ENCODE assay signal across 8 cellular contexts in the genomic region with DNA sequence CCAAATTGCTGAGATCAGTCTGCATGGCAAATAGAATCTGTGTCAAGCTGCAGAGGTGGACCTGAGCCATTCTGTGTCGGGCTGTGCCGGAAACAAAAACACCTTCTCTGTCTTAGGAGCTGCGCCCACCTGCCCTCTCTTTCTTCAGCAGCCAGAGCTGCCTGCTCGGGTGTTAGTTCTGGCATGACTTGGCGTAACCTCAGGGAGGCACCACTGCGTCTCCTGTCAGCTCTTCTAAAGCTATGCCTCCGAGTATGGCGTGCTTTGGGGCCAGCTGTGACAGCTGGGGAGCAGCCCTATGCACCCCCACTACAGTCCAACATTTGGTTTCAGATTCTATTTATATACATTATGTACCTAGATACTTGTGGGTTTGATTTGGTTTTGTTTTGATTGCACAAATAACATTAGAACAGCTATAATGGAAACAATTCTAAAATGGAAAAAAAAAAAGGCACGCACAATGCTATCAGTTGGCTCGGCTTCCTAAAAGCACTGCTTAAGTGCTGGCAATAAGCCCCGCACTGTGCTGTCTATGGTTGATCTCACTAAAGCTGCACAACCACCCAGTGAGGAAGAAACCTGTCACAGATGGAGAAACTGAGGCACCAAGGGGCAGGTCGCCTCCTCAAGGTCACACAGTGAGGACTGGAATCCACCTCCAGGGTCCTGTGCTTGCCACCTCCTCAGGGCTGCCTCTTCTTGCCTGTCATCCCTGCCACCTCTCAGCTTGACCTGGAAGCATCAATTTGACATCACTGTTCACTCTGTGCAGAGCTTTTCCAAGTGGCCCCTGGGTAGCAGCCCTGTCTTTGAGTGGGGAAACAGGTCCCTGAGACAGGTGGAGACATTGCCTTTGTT. TPM values are rescaled to one million over a fixed set of nuclear protein-coding genes. Genes with fewer than 3 reads are reported as not detected.
DNase-seq lines count a peak whose midpoint lies in the region; ATAC-seq and TF ChIP-seq lines count a peak whose summit lies in the region.

No MANE protein-coding gene starts in this region.

- H3K9me3 Mint-ChIP-seq in osteocyte (ENCODE audit: unreplicated experiment), result no peaks in the 10 kb centered on the region

- peaks cover 5% of the 10 kb centered on the region for H3K27me3 Mint-ChIP-seq in osteocyte (ENCODE audit: unreplicated experiment)

- 6 to 14% (median 8%) methylated on average over 12 of the region's 12 CpGs for WGBS in ovary, 3 donors

- peak; percentile 92 for ATAC-seq in HG03025 (IDR thresholded peaks at IDR 0.05; ENCODE audit: low FRiP score, unreplicated experiment)

- no peaks in the 10 kb centered on the region for H3K36me3 Mint-ChIP-seq in osteocyte (ENCODE audit: unreplicated experiment)

- no peaks in the 10 kb centered on the region for H3K27me3 ChIP-seq in dorsolateral prefrontal cortex
- no peaks in the 10 kb centered on the region for H3K27me3 ChIP-seq in ovary

- H3K4me3 ChIP-seq in dorsolateral prefrontal cortex, result peak overlapping the region in 11 of 59 donors; percentile 0 to 29 (median 17)
- H3K4me3 ChIP-seq in ovary, result no peak overlapping the region

- H3K4me3 Mint-ChIP-seq in osteocyte (ENCODE audit: unreplicated experiment), result no peak overlapping the region

- DNase-seq in activated CD4-positive, alpha-beta T cell treated with anti-CD3 and anti-CD28 coated beads for 24 hours (ENCODE audit: low read depth in 2 of 2), result peak; percentile 60 to 67
- DNase-seq in activated CD4-positive, alpha-beta T cell treated with anti-CD3 and anti-CD28 coated beads for 1 hour, result no peak
- DNase-seq in T-helper 1 cell (peak in 3 of 5 donors; percentile 17 to 94 (median 22)), dorsolateral prefrontal cortex (peak in 4 of 10 donors; percentile 57 to 67 (median 62)), osteocyte (ENCODE audit: extremely low spot score, unreplicated experiment) (peak; percentile 60), ovary (no peak), SIG-M5 (lab: John Stamatoyannopoulos, UW) (no peak)

- TF ChIP-seq EP300 in ovary (IDR thresholded peaks at IDR 0.05), result no peak

- no peaks in the 10 kb centered on the region for H3K36me3 ChIP-seq in ovary

- no peak overlapping the region for H3K27ac Mint-ChIP-seq in osteocyte (ENCODE audit: unreplicated experiment)

- H3K4me1 Mint-ChIP-seq in osteocyte (ENCODE audit: unreplicated experiment), result no peaks in the 10 kb centered on the region

- no peaks in the 10 kb centered on the region for H3K9me3 ChIP-seq in ovary

- H3K27ac ChIP-seq in dorsolateral prefrontal cortex (peak overlapping the region in 1 of 59 donors; percentile 41), ovary (no peak overlapping the region)

- H3K4me1 ChIP-seq in ovary (ENCODE audit: insufficient read depth), result peaks cover 6% of the 10 kb centered on the region

- peak in 52 of 56 donors; percentile 22 to 76 (median 50) for TF ChIP-seq CTCF in dorsolateral prefrontal cortex (IDR thresholded peaks at IDR 0.05 in 54 of 56, conservative IDR thresholded peaks at IDR 0.05 in 2 of 56; ENCODE audit: low read depth in 1 of 56, partially characterized antibody in 56 of 56)
- no peak for TF ChIP-seq CTCF in osteocyte (IDR thresholded peaks at IDR 0.05)
- TF ChIP-seq CTCF in ovary (IDR thresholded peaks at IDR 0.05), result no peak

- TF ChIP-seq POLR2A in ovary (IDR thresholded peaks at IDR 0.05), result no peak

- intact Hi-C loops in dorsolateral prefrontal cortex (cut with DNase I) (loop anchor here in 1 of 2 donors (10.0 kb wide), 1 partner anchor 115 kb away; no protein-coding TSS in a partner anchor), ovary (cut with DNase I) (no loop called here)

RNA-seq across cellular contexts. Expression of gene ADGRG1, which starts 18.7 kb away (rescaled TPM):
- total RNA-seq in dorsolateral prefrontal cortex (100 to 1,000 TPM in 117 of 120 experiments, 10 to 100 TPM in 3; 82.9 to 344 (median 153) TPM), osteocyte (4.6 and 4.8 TPM in 2 replicates), ovary (10 to 100 TPM in 4 of 7 donors, 1 to 10 TPM in 3; 6.2 to 54.0 (median 20.4) TPM)
- polyA plus RNA-seq in ovary, result 1 to 10 TPM; 6.9 to 9.1 TPM

RNA-seq across cellular contexts. Expression of gene ADGRG3, which starts 58.3 kb away (rescaled TPM):
- total RNA-seq in dorsolateral prefrontal cortex, result 1 to 10 TPM in 31 of 120 experiments, under 1 TPM in 54, not detected in 35; 0.11 to 5.1 (median 0.77) TPM
- total RNA-seq in osteocyte, result not detected in 2 replicates
- 1 to 10 TPM in 3 of 7 donors, under 1 TPM in 4; 0.40 to 1.7 (median 0.92) TPM for total RNA-seq in ovary
- polyA plus RNA-seq in ovary, result 1 to 10 TPM in 1 of 2 donors, under 1 TPM in 1; 0.88 to 1.2 TPM

Comparison
In these comparisons a context has a peak if more than half of its experiments do, and no peak if none do; other contexts are left out.
1. DNase-seq: peak in activated CD4-positive, alpha-beta T cell treated with anti-CD3 and anti-CD28 coated beads for 24 hours (2 of 2), T-helper 1 cell (3 of 5) and osteocyte (single experiment); none in activated CD4-positive, alpha-beta T cell treated with anti-CD3 and anti-CD28 coated beads for 1 hour (single experiment), ovary (0 of 5) and SIG-M5 (single experiment).
2. CTCF ChIP-seq: peak in dorsolateral prefrontal cortex (52 of 56); none in osteocyte (single experiment) and ovary (0 of 3).